15 cellular contexts compared by ENCODE assay signal in genomic region chr2:1940660-1941059, GRCh38.
DNase-seq lines count a peak whose midpoint lies in the region; ATAC-seq, FAIRE-seq and TF ChIP-seq lines count a peak whose summit lies in the region.
"Had no signal": no experiment of that assay in that cellular context is flagged by ENCODE, and none has a peak within 500 bp of the region (broad histone marks: within the 10 kb centered on the region; RNA-seq: fewer than 3 reads in every experiment).

No MANE protein-coding gene starts in this region.

- H3K27ac ChIP-seq in kidney (ENCODE audit: low read depth in 2 of 2, low read length in 2 of 2), result no peak overlapping the region
- H3K27ac ChIP-seq in GM23248, result no peak overlapping the region
- H3K27ac ChIP-seq: thoracic aorta had no signal

- in situ Hi-C loops in astrocyte of the spinal cord (cut with HindIII; ENCODE audit: low sequenced_read_pairs) (no loop called here), GM23248 (cut with MboI) (no loop called here)

- H3K27me3 ChIP-seq in BE2C (no peaks in the 10 kb centered on the region), GM23248 (replicated peaks; ENCODE audit: insufficient read depth) (no peaks in the 10 kb centered on the region)

- no peak for ATAC-seq in HG03175 (IDR thresholded peaks at IDR 0.05; ENCODE audit: unreplicated experiment)
- ATAC-seq: Panc1 had no signal

- intact Hi-C loops in kidney (cut with DNase I), result no loop called here

- 16 to 21% methylated on average over 6 of the region's 6 CpGs for WGBS in GM23248 (ENCODE audit: low coverage in 1 of 2, low lambda C conversion rate in 2 of 2, missing lambda C conversion rate in 2 of 2), 2 experiments

- no peaks in the 10 kb centered on the region for H4K20me1 ChIP-seq in GM23248 (ENCODE audit: insufficient read depth)

- no peaks in the 10 kb centered on the region for H3F3A ChIP-seq in GM23248 (ENCODE audit: insufficient read depth)

- H3K9me2 ChIP-seq in GM23248 (ENCODE audit: insufficient read depth), result no peaks in the 10 kb centered on the region

- no peak for TF ChIP-seq CTCF in BE2C (IDR thresholded peaks at IDR 0.05; ENCODE audit: low read depth, low read length)
- no peak for TF ChIP-seq CTCF in astrocyte of the spinal cord (IDR thresholded peaks at IDR 0.05; ENCODE audit: low read depth, low read length)
- no peak for TF ChIP-seq CTCF in kidney (IDR thresholded peaks at IDR 0.05; ENCODE audit: borderline replicate concordance, extremely low read depth, insufficient read depth)

- H3K4me1 ChIP-seq in BE2C (no peaks in the 10 kb centered on the region), kidney (ENCODE audit: control insufficient read depth in 1 of 2, insufficient read depth in 1 of 2, low read depth in 1 of 2, low read length in 2 of 2) (no peaks in the 10 kb centered on the region), GM23248 (ENCODE audit: insufficient read depth) (no peaks in the 10 kb centered on the region)

- no peak overlapping the region for H2AFZ ChIP-seq in GM23248

- FAIRE-seq in kidney (lab: Jason Lieb, UNC), result no peak

- H3K4me2 ChIP-seq in GM23248 (ENCODE audit: unreplicated experiment), result no peak overlapping the region

- no peaks in the 10 kb centered on the region for H3K79me2 ChIP-seq in GM23248 (ENCODE audit: insufficient read depth)

- DNase-seq in BE2C (peak; percentile 16), NCI-H187 (lab: John Stamatoyannopoulos, UW) (peak; percentile 65 to 79), astrocyte of the spinal cord (ENCODE audit: low read depth, low spot score) (peak; percentile 39), kidney (peak; percentile 87), cortex of kidney (lab: John Stamatoyannopoulos, UW) (no peak), GM23248 (no peak), GM19238 (ENCODE audit: insufficient read length, low spot score) (no peak)
- DNase-seq: activated CD4-positive, alpha-beta T cell treated with anti-CD3 and anti-CD28 coated beads for 48 hours; activated T-cell treated with anti-CD3 and anti-CD28 coated beads, Interleukin-2, amount 50 U/mL, for 24 hours; HFFc6; NCI-H2227 treated with DMSO at 0.1 percent for 48 hours; T-helper 9 cell had no signal

- H3K9ac ChIP-seq in kidney (ENCODE audit: low read length in 2 of 2) (no peak overlapping the region), GM23248 (no peak overlapping the region)

- no peaks in the 10 kb centered on the region for H3K9me3 ChIP-seq in BE2C
- H3K9me3 ChIP-seq in kidney (ENCODE audit: control insufficient read depth in 1 of 2, low read length in 2 of 2), result no peaks in the 10 kb centered on the region
- H3K9me3 ChIP-seq in GM23248 (ENCODE audit: low read depth), result no peaks in the 10 kb centered on the region
- H3K9me3 ChIP-seq: thoracic aorta had no signal

- H3K4me3 ChIP-seq in BE2C (ENCODE audit: low read depth, low read length) (no peak overlapping the region), astrocyte of the spinal cord (ENCODE audit: low read depth, low read length) (no peak overlapping the region), kidney (ENCODE audit: low read length in 2 of 2) (no peak overlapping the region), GM23248 (no peak overlapping the region)
- H3K4me3 ChIP-seq: thoracic aorta had no signal

- H3K36me3 ChIP-seq in BE2C, result no peaks in the 10 kb centered on the region
- no peaks in the 10 kb centered on the region for H3K36me3 ChIP-seq in kidney (ENCODE audit: control insufficient read depth in 1 of 2, insufficient read depth in 2 of 2, low read length in 2 of 2)
- no peaks in the 10 kb centered on the region for H3K36me3 ChIP-seq in GM23248 (ENCODE audit: low read depth)
- H3K36me3 ChIP-seq: thoracic aorta had no signal

Comparison
In these comparisons a context has a peak if more than half of its experiments do, and no peak if none do; other contexts are left out.
1. DNase-seq: peak in BE2C (single experiment), NCI-H187 (2 of 2), astrocyte of the spinal cord (single experiment) and kidney (single experiment); none in cortex of kidney (single experiment), GM23248 (single experiment) and GM19238 (single experiment).